In the genomic region with DNA sequence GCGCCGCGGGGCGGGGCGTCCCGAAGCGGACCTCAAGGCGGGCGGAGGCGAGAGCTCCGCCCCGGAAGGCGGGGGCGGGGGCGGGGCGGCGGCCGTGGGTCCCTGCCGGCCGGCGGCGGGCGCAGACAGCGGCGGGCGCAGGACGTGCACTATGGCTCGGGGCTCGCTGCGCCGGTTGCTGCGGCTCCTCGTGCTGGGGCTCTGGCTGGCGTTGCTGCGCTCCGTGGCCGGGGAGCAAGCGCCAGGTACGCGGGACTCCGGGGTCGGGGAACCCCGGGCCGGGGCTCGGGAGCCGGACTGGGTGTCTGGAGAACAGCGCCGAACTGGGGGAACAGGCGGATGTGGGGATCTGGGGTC, we compare ENCODE assay signal across 8 cellular contexts. TPM values are rescaled to one million over a fixed set of nuclear protein-coding genes. Genes with fewer than 3 reads are reported as not detected.
DNase-seq lines count a peak whose midpoint lies in the region; ATAC-seq and TF ChIP-seq lines count a peak whose summit lies in the region.

A gene with protein sequence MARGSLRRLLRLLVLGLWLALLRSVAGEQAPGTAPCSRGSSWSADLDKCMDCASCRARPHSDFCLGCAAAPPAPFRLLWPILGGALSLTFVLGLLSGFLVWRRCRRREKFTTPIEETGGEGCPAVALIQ (plus strand): TSS at position 122 of the 357 bp plus-strand sequence. CDS start 30 bp downstream, at position 152.

- peaks cover 41% of the 10 kb centered on the region for H3K4me1 Mint-ChIP-seq in central memory CD8-positive, alpha-beta T cell

- H3K4me1 ChIP-seq in spleen = peaks cover 41 to 77% (median 69%) of the 10 kb centered on the region in 6 donors

- no peak for TF ChIP-seq POLR2A in spleen (IDR thresholded peaks at IDR 0.05)

- no peaks in the 10 kb centered on the region for H3K9me3 Mint-ChIP-seq in central memory CD8-positive, alpha-beta T cell

- H3K9me3 ChIP-seq in spleen = no peaks in the 10 kb centered on the region

- H3K27me3 ChIP-seq in spleen (replicated peaks in 1 of 7) = peaks cover 0 to 40% (median 17%) of the 10 kb centered on the region in 7 donors

- intact Hi-C loops in spleen (cut with DNase I; ENCODE audit: low total_unique reads) = no loop called here

- H3K27ac Mint-ChIP-seq in central memory CD8-positive, alpha-beta T cell (ENCODE audit: low read depth) = peak within 1 kb of the TSS; percentile 67

- 0 to 1% (median 0%) methylated on average over 10 to 49 of the region's 49 CpGs for WGBS in spleen, 5 donors

- TF ChIP-seq CTCF in WI38 (IDR thresholded peaks at IDR 0.05; ENCODE audit: low read depth, low read length) (no peak), spleen (IDR thresholded peaks at IDR 0.05 in 8 of 11, conservative IDR thresholded peaks at IDR 0.05 in 3 of 11) (peak in 4 of 11 experiments; percentile 6 to 39 (median 28))

- H3K27me3 Mint-ChIP-seq in central memory CD8-positive, alpha-beta T cell = no peaks in the 10 kb centered on the region

- H3K4me3 ChIP-seq in WI38 (ENCODE audit: low read depth, low read length) (peak within 1 kb of the TSS; percentile 93), spleen (peak within 1 kb of the TSS; percentile 47 to 86 (median 58))

- DNase-seq in NCI-H2107 (lab: John Stamatoyannopoulos, UW) = peak; percentile 43
- DNase-seq in NCI-H2107 treated with DMSO at 0.1 percent for 48 hours (lab: John Stamatoyannopoulos, UW; ENCODE audit: unreplicated experiment) = no peak
- DNase-seq in NAMALWA (ENCODE audit: low spot score) = peak; percentile 83
- DNase-seq in central memory CD8-positive, alpha-beta T cell (ENCODE audit: low spot score in 2 of 2) = peak; percentile 36 to 44
- DNase-seq in islet precursor cell = peak; percentile 91
- DNase-seq in spleen = peak; percentile 94

- H3K4me3 Mint-ChIP-seq in central memory CD8-positive, alpha-beta T cell = peak within 1 kb of the TSS; percentile 76

- peaks cover 11% of the 10 kb centered on the region for H3K36me3 Mint-ChIP-seq in central memory CD8-positive, alpha-beta T cell (ENCODE audit: insufficient read depth)

- ATAC-seq in central memory CD8-positive, alpha-beta T cell (replicated peaks; ENCODE audit: extremely low read depth, poor library complexity, severe bottlenecking) = peak; percentile 15
- ATAC-seq in HG03460 (IDR thresholded peaks at IDR 0.05; ENCODE audit: unreplicated experiment) = no peak

- peak within 1 kb of the TSS; percentile 64 to 95 (median 94) for H3K27ac ChIP-seq in spleen

- H3K36me3 ChIP-seq in spleen = peaks cover 0 to under 1% (median 0%) of the 10 kb centered on the region in 6 donors

RNA-seq across cellular contexts. Expression of the gene that starts here (rescaled TPM):
- 10 to 100 TPM in 3 of 7 donors, 1 to 10 TPM in 4; 2.0 to 26.1 (median 7.5) TPM for total RNA-seq in spleen
- 10 to 100 TPM in 1 of 3 donors, 1 to 10 TPM in 2; 7.7 to 16.5 (median 8.3) TPM for polyA plus RNA-seq in spleen
